ENCODE assay signal across 1 cellular context in genomic region chr6:44346818-44347217, GRCh38. TPM values are rescaled to one million over a fixed set of nuclear protein-coding genes. Genes with fewer than 3 reads are reported as not detected.
"Had no signal": no experiment of that assay in that cellular context is flagged by ENCODE, and none has a peak within 500 bp of the region (broad histone marks: within the 10 kb centered on the region; RNA-seq: fewer than 3 reads in every experiment).

No MANE protein-coding gene starts in this region.

RNA-seq across cellular contexts. Expression of gene SPATS1, which starts 4.4 kb away (rescaled TPM):
- total RNA-seq: GM12878 had no signal
